Comparison of ENCODE assay signal across 19 cellular contexts in genomic region chr1:240086726-240087125, GRCh38. TPM values are rescaled to one million over a fixed set of nuclear protein-coding genes. Genes with fewer than 3 reads are reported as not detected.
"Had no signal": no experiment of that assay in that cellular context is flagged by ENCODE, and none has a peak within 500 bp of the region (broad histone marks: within the 10 kb centered on the region; RNA-seq: fewer than 3 reads in every experiment).

No MANE protein-coding gene starts in this region.

- H3K4me3 ChIP-seq: hepatocyte, left lung, mucosa of descending colon, skin epidermis had no signal

- H3K4me3 Mint-ChIP-seq: activated T-helper 17 cell treated with anti-CD3 and anti-CD28 coated beads, Interleukin-2, amount 50 U/mL, for 72 hours; memory B cell; naive thymus-derived CD8-positive, alpha-beta T cell; type B pancreatic cell had no signal

- H3K4me2 ChIP-seq: hepatocyte had no signal

- FAIRE-seq: bronchial epithelial cell, keratinocyte had no signal

- H2AFZ ChIP-seq: hepatocyte had no signal

- H3K4me1 Mint-ChIP-seq: activated T-helper 17 cell treated with anti-CD3 and anti-CD28 coated beads, Interleukin-2, amount 50 U/mL, for 72 hours; memory B cell had no signal

- H3K36me3 Mint-ChIP-seq: memory B cell, type B pancreatic cell had no signal

- H3K27ac Mint-ChIP-seq: activated T-helper 17 cell treated with anti-CD3 and anti-CD28 coated beads, Interleukin-2, amount 50 U/mL, for 72 hours; memory B cell; naive thymus-derived CD8-positive, alpha-beta T cell; type B pancreatic cell had no signal

- DNase-seq: activated naive CD4-positive, alpha-beta T cell treated with Interleukin-2 at 50 U/mL for 16 hours; activated T-cell treated with anti-CD3 and anti-CD28 coated beads for 4 hours; aorta; dermis blood vessel endothelial cell; erythroblast; left lung; mucosa of descending colon; naive thymus-derived CD8-positive, alpha-beta T cell; posterior cingulate gyrus; retina; stimulated activated naive CD8-positive, alpha-beta T cell treated with anti-CD3 and anti-CD28 coated beads, Interleukin-15, Interleukin-2, amounts not matched to agents 100 U/mL and 50 U/mL, for 24 hours had no signal

- H3K9me3 ChIP-seq: left lung, mucosa of descending colon had no signal

- H3K27ac ChIP-seq: hepatocyte, left lung, skin epidermis had no signal

- H3K79me2 ChIP-seq: hepatocyte had no signal

- ATAC-seq: activated CD4-positive, CD25-positive, alpha-beta regulatory T cell treated with anti-CD3 and anti-CD28 coated beads, Interleukin-2, amount 50 U/mL, for 24 hours; activated T-helper 17 cell treated with anti-CD3 and anti-CD28 coated beads, Interleukin-2, amount 50 U/mL, for 72 hours; left lung; mucosa of descending colon; naive thymus-derived CD8-positive, alpha-beta T cell; stimulated activated naive CD8-positive, alpha-beta T cell treated with anti-CD3 and anti-CD28 coated beads, Interleukin-15, Interleukin-2, amounts not matched to agents 100 U/mL and 50 U/mL, for 24 hours had no signal

- H3K9me3 Mint-ChIP-seq: activated T-helper 17 cell treated with anti-CD3 and anti-CD28 coated beads, Interleukin-2, amount 50 U/mL, for 72 hours; type B pancreatic cell had no signal

- H3K36me3 ChIP-seq: left lung had no signal

RNA-seq across cellular contexts. Expression of gene FMN2, which starts 5.0 kb away (rescaled TPM):
- total RNA-seq: activated T-helper 17 cell treated with anti-CD3 and anti-CD28 coated beads, Interleukin-2, amount 50 U/mL, for 72 hours; naive thymus-derived CD8-positive, alpha-beta T cell had no signal
- polyA plus RNA-seq: hepatocyte; keratinocyte; naive thymus-derived CD8-positive, alpha-beta T cell had no signal
